14 cellular contexts compared by ENCODE assay signal in genomic region chr11:118007040-118007439, GRCh38. TPM values are rescaled to one million over a fixed set of nuclear protein-coding genes. Genes with fewer than 3 reads are reported as not detected.
DNase-seq lines count a peak whose midpoint lies in the region; ATAC-seq and TF ChIP-seq lines count a peak whose summit lies in the region.
"Had no signal": no experiment of that assay in that cellular context is flagged by ENCODE, and none has a peak within 500 bp of the region (broad histone marks: within the 10 kb centered on the region; RNA-seq: fewer than 3 reads in every experiment).

No MANE protein-coding gene starts in this region.

- peaks cover 21% of the 10 kb centered on the region for H3K36me3 ChIP-seq in OCI-LY3 (replicated peaks; ENCODE audit: low read depth, low read length)
- no peaks in the 10 kb centered on the region for H3K36me3 ChIP-seq in testis (ENCODE audit: low read depth, missing control alignments)
- H3K36me3 ChIP-seq in WERI-Rb-1: no peaks in the 10 kb centered on the region
- H3K36me3 ChIP-seq: SJSA1 had no signal

- peak overlapping the region; percentile 44 for H3K4me2 ChIP-seq in OCI-LY3 (ENCODE audit: low read length)

- peak overlapping the region; percentile 70 for H3K27ac Mint-ChIP-seq in activated T-cell treated with anti-CD3 and anti-CD28 coated beads, Interleukin-2, amount 50 U/mL, for 24 hours
- peak overlapping the region; percentile 92 for H3K27ac Mint-ChIP-seq in dendritic cell treated with granulocyte-macrophage colony-stimulating factor and Interleukin-4, amounts not matched to agents 40 ng/mL and 50 ng/mL, for 4 days
- H3K27ac Mint-ChIP-seq in stimulated activated naive B cell treated with anti-CD40 and anti-IgM and Interleukin-4, amounts not matched to agents 10 μg/mL and 1 μg/mL and 100 μg/mL, for 72 hours: peak overlapping the region; percentile 90

- no peak for TF ChIP-seq POLR2A in testis (IDR thresholded peaks at IDR 0.05)

- H3K27ac ChIP-seq in OCI-LY3 (ENCODE audit: low read length): peak overlapping the region; percentile 95
- no peak overlapping the region for H3K27ac ChIP-seq in testis
- no peak overlapping the region for H3K27ac ChIP-seq in WERI-Rb-1
- H3K27ac ChIP-seq: SJSA1 had no signal

- H3K27me3 ChIP-seq in OCI-LY3 (ENCODE audit: low read depth, low read length) (no peaks in the 10 kb centered on the region), testis (no peaks in the 10 kb centered on the region), WERI-Rb-1 (ENCODE audit: insufficient read depth, low read depth, severe bottlenecking) (no peaks in the 10 kb centered on the region)
- H3K27me3 ChIP-seq: dorsolateral prefrontal cortex, SJSA1 had no signal

- H3K9me3 ChIP-seq in OCI-LY3 (ENCODE audit: insufficient read depth, low read length) (no peaks in the 10 kb centered on the region), testis (no peaks in the 10 kb centered on the region), WERI-Rb-1 (ENCODE audit: severe bottlenecking) (peaks cover 11% of the 10 kb centered on the region)
- H3K9me3 ChIP-seq: SJSA1 had no signal

- no peaks in the 10 kb centered on the region for H3K79me2 ChIP-seq in OCI-LY3 (ENCODE audit: low read length)

- no peak overlapping the region for H3K4me3 ChIP-seq in OCI-LY3 (ENCODE audit: low read length)
- H3K4me3 ChIP-seq in testis: no peak overlapping the region
- no peak overlapping the region for H3K4me3 ChIP-seq in WERI-Rb-1 (ENCODE audit: low read depth, low read length)
- H3K4me3 ChIP-seq: dorsolateral prefrontal cortex, SJSA1 had no signal

- H3K9me3 Mint-ChIP-seq in activated T-cell treated with anti-CD3 and anti-CD28 coated beads, Interleukin-2, amount 50 U/mL, for 24 hours: peaks cover 9% of the 10 kb centered on the region
- H3K9me3 Mint-ChIP-seq in dendritic cell treated with granulocyte-macrophage colony-stimulating factor and Interleukin-4, amounts not matched to agents 40 ng/mL and 50 ng/mL, for 4 days: peaks cover 7% of the 10 kb centered on the region
- H3K9me3 Mint-ChIP-seq in stimulated activated naive B cell treated with anti-CD40 and anti-IgM and Interleukin-4, amounts not matched to agents 10 μg/mL and 1 μg/mL and 100 μg/mL, for 72 hours: peaks cover 4 to 7% of the 10 kb centered on the region in 2 donors

- peaks cover 96% of the 10 kb centered on the region for H3K4me1 Mint-ChIP-seq in activated T-cell treated with anti-CD3 and anti-CD28 coated beads, Interleukin-2, amount 50 U/mL, for 24 hours (ENCODE audit: low read depth)
- peaks cover 97% of the 10 kb centered on the region for H3K4me1 Mint-ChIP-seq in dendritic cell treated with granulocyte-macrophage colony-stimulating factor and Interleukin-4, amounts not matched to agents 40 ng/mL and 50 ng/mL, for 4 days (ENCODE audit: low read depth)
- peaks cover 85 to 100% of the 10 kb centered on the region in 2 donors for H3K4me1 Mint-ChIP-seq in stimulated activated naive B cell treated with anti-CD40 and anti-IgM and Interleukin-4, amounts not matched to agents 10 μg/mL and 1 μg/mL and 100 μg/mL, for 72 hours

- 88% methylated on average over 5 of the region's 5 CpGs for WGBS in testis, 2 donors

- no peak for ATAC-seq in stimulated activated naive B cell treated with anti-CD40 and anti-IgM and Interleukin-4, amounts not matched to agents 10 μg/mL and 1 μg/mL and 100 μg/mL, for 72 hours (replicated peaks)

- H3K4me1 ChIP-seq in OCI-LY3 (ENCODE audit: low read length): peaks cover 90% of the 10 kb centered on the region
- peaks cover 5% of the 10 kb centered on the region for H3K4me1 ChIP-seq in testis
- H3K4me1 ChIP-seq: SJSA1 had no signal

- H4K20me1 ChIP-seq in OCI-LY3 (ENCODE audit: insufficient read depth, low read length): no peaks in the 10 kb centered on the region

- no peaks in the 10 kb centered on the region for H3K27me3 Mint-ChIP-seq in activated T-cell treated with anti-CD3 and anti-CD28 coated beads, Interleukin-2, amount 50 U/mL, for 24 hours
- H3K27me3 Mint-ChIP-seq in dendritic cell treated with granulocyte-macrophage colony-stimulating factor and Interleukin-4, amounts not matched to agents 40 ng/mL and 50 ng/mL, for 4 days: no peaks in the 10 kb centered on the region
- no peaks in the 10 kb centered on the region for H3K27me3 Mint-ChIP-seq in stimulated activated naive B cell treated with anti-CD40 and anti-IgM and Interleukin-4, amounts not matched to agents 10 μg/mL and 1 μg/mL and 100 μg/mL, for 72 hours

- H3K36me3 Mint-ChIP-seq in activated T-cell treated with anti-CD3 and anti-CD28 coated beads, Interleukin-2, amount 50 U/mL, for 24 hours (ENCODE audit: low read depth): peaks cover 12% of the 10 kb centered on the region
- H3K36me3 Mint-ChIP-seq in dendritic cell treated with granulocyte-macrophage colony-stimulating factor and Interleukin-4, amounts not matched to agents 40 ng/mL and 50 ng/mL, for 4 days (ENCODE audit: low read depth): peaks cover 9% of the 10 kb centered on the region
- peaks cover 16 to 21% of the 10 kb centered on the region in 2 donors for H3K36me3 Mint-ChIP-seq in stimulated activated naive B cell treated with anti-CD40 and anti-IgM and Interleukin-4, amounts not matched to agents 10 μg/mL and 1 μg/mL and 100 μg/mL, for 72 hours

- H2AFZ ChIP-seq in OCI-LY3 (ENCODE audit: low read depth, low read length): no peak overlapping the region

- H3K4me3 Mint-ChIP-seq in activated T-cell treated with anti-CD3 and anti-CD28 coated beads, Interleukin-2, amount 50 U/mL, for 24 hours: peak overlapping the region; percentile 20
- peak overlapping the region; percentile 22 for H3K4me3 Mint-ChIP-seq in dendritic cell treated with granulocyte-macrophage colony-stimulating factor and Interleukin-4, amounts not matched to agents 40 ng/mL and 50 ng/mL, for 4 days
- peak overlapping the region in 1 of 2 donors; percentile 22 for H3K4me3 Mint-ChIP-seq in stimulated activated naive B cell treated with anti-CD40 and anti-IgM and Interleukin-4, amounts not matched to agents 10 μg/mL and 1 μg/mL and 100 μg/mL, for 72 hours

- peak; percentile 35 for DNase-seq in activated T-cell treated with anti-CD3 and anti-CD28 coated beads, Interleukin-2, amount 50 U/mL, for 24 hours
- DNase-seq in activated T-cell treated with anti-CD3 and anti-CD28 coated beads for 4 hours (no peak), NCI-H345 treated with DMSO at 0.1 percent for 48 hours (lab: John Stamatoyannopoulos, UW; ENCODE audit: unreplicated experiment) (no peak), testis (no peak), WERI-Rb-1 (no peak)
- DNase-seq in stimulated activated naive B cell treated with anti-CD40 and anti-IgM and Interleukin-4, amounts not matched to agents 10 μg/mL and 1 μg/mL and 100 μg/mL, for 72 hours: no peak
- DNase-seq: DND-41, dorsolateral prefrontal cortex, foreskin melanocyte, NCI-H446 treated with DMSO at 0.1 percent for 48 hours had no signal

- intact Hi-C loops in dendritic cell treated with granulocyte-macrophage colony-stimulating factor and Interleukin-4, amounts not matched to agents 40 ng/mL and 50 ng/mL, for 4 days (cut with micrococcal nuclease): no loop called here
- intact Hi-C loops in testis (cut with DNase I; ENCODE audit: low total_unique reads): no loop called here

- peak overlapping the region; percentile 97 for H3K9ac ChIP-seq in OCI-LY3 (ENCODE audit: low read length)

- TF ChIP-seq CTCF in OCI-LY3 (IDR thresholded peaks at IDR 0.05; ENCODE audit: low read depth, low read length) (no peak), testis (IDR thresholded peaks at IDR 0.05) (no peak), WERI-Rb-1 (IDR thresholded peaks at IDR 0.05; ENCODE audit: low read depth, low read length) (no peak)

RNA-seq across cellular contexts. Expression of gene IL10RA, which starts 20.8 kb away (rescaled TPM):
- total RNA-seq in testis: 1 to 10 TPM; 3.6 to 7.6 TPM
- polyA plus RNA-seq in testis (ENCODE audit: insufficient read depth, low read depth, low replicate concordance): 12.8 TPM
- total RNA-seq: MCF 10A, SJSA1 had no signal
